In the genomic region with DNA sequence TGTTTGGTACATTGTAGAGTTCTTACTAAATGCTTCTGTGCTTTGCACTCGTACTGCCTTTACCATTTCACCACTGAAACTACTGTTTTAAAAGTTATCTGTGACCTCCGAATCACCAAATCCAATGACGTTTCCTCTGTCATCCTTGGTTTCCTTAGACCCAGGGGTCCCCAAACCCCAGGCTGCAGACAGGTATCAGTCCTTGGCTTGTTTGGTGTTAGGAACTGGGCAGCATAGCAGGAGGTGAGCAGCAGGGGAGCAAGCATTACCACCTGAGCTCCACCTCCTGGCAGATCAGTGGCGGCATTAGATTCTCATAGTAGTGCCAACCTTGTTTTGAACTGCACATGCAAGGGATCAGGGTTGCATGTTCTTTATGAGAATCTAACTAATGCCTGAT, we compare ENCODE assay signal across 17 cellular contexts. TPM values are rescaled to one million over a fixed set of nuclear protein-coding genes. Genes with fewer than 3 reads are reported as not detected.
DNase-seq lines count a peak whose midpoint lies in the region; ATAC-seq and TF ChIP-seq lines count a peak whose summit lies in the region.
"Had no signal": no experiment of that assay in that cellular context is flagged by ENCODE, and none has a peak within 500 bp of the region (broad histone marks: within the 10 kb centered on the region; RNA-seq: fewer than 3 reads in every experiment).

No MANE protein-coding gene starts in this region.

- no peak overlapping the region for H4K8ac ChIP-seq in mesendoderm (ENCODE audit: low read depth, low read length)

- TF ChIP-seq CTCF in HCT116 (IDR thresholded peaks at IDR 0.05 in 2 of 3, conservative IDR thresholded peaks at IDR 0.05 in 1 of 3; ENCODE audit: borderline replicate concordance in 1 of 3, insufficient read depth in 1 of 3, low read depth in 2 of 3, low read length in 2 of 3) (0 out of 6 replicates have a peak, but pooled peaks of 2 of the 3 experiments have one; percentile 9 to 13), WTC11 (IDR thresholded peaks at IDR 0.05) (no peak)

- no peak overlapping the region for H2BK120ac ChIP-seq in mesendoderm (ENCODE audit: low read depth, low read length)

- POLR2A ChIA-PET in HCT116 (lab: Charles Lee) (no interaction called here), WTC11 (lab: Charles Lee) (no interaction called here)

- intact Hi-C loops in HCT116 (cut with micrococcal nuclease): no loop called here

- H3K36me3 Mint-ChIP-seq in CD4-positive, CD25-positive, alpha-beta regulatory T cell: peaks cover 7% of the 10 kb centered on the region
- H3K36me3 Mint-ChIP-seq in WTC11: no peaks in the 10 kb centered on the region
- H3K36me3 Mint-ChIP-seq in stimulated activated effector memory CD8-positive, alpha-beta T cell treated with anti-CD3 and anti-CD28 coated beads, Interleukin-12 subunit alpha, Interleukin-12 subunit beta, amount 100 ng/mL, for 72 hours: peaks cover 17% of the 10 kb centered on the region

- H2AFZ ChIP-seq in HCT116 (ENCODE audit: low read depth, low read length, poor library complexity, severe bottlenecking): no peak overlapping the region

- no TSS peak for BruUV-seq in HCT116 (replicated peaks; lab: Mats Ljungman, UMichigan)

- no peak overlapping the region for H3K4ac ChIP-seq in mesendoderm (ENCODE audit: low read depth, low read length)

- H3K23ac ChIP-seq in mesendoderm (ENCODE audit: low read length): no peak overlapping the region

- peaks cover 30% of the 10 kb centered on the region for H3K4me1 ChIP-seq in CD4-positive, CD25-positive, alpha-beta regulatory T cell (ENCODE audit: control insufficient read depth, insufficient read depth, low read length, poor library complexity, severe bottlenecking)
- H3K4me1 ChIP-seq in HCT116 (ENCODE audit: control insufficient read depth in 1 of 2, insufficient read depth in 2 of 2, low read length in 2 of 2) (peaks cover 17 to 33% of the 10 kb centered on the region in 2 experiments), mesendoderm (ENCODE audit: control insufficient read depth, low read depth, low read length) (peaks cover 17% of the 10 kb centered on the region)

- peaks cover 40% of the 10 kb centered on the region for H3K79me2 ChIP-seq in HCT116 (ENCODE audit: insufficient read depth, low read length)
- peaks cover 53% of the 10 kb centered on the region for H3K79me2 ChIP-seq in mesendoderm (ENCODE audit: control insufficient read depth, insufficient read depth, low read length)

- no peaks in the 10 kb centered on the region for H3K9me3 ChIP-seq in CD4-positive, CD25-positive, alpha-beta regulatory T cell (ENCODE audit: control insufficient read depth in 2 of 2, low read length in 2 of 2)
- H3K9me3 ChIP-seq in HCT116 (ENCODE audit: control insufficient read depth in 1 of 2, insufficient read depth in 1 of 2, low read depth in 1 of 2, low read length in 2 of 2) (no peaks in the 10 kb centered on the region), MG63 (no peaks in the 10 kb centered on the region)
- H3K9me3 ChIP-seq: Peyer's patch had no signal

- peak overlapping the region; percentile 77 for H3K18ac ChIP-seq in mesendoderm (ENCODE audit: low read length)

- H3K4me2 ChIP-seq in HCT116 (ENCODE audit: low read length) (no peak overlapping the region), mesendoderm (ENCODE audit: low read length) (no peak overlapping the region)

- H3K9me3 Mint-ChIP-seq in CD4-positive, CD25-positive, alpha-beta regulatory T cell: peaks cover 0 to 2% (median 0%) of the 10 kb centered on the region in 7 donors
- H3K9me3 Mint-ChIP-seq in WTC11: no peaks in the 10 kb centered on the region
- H3K9me3 Mint-ChIP-seq in stimulated activated effector memory CD8-positive, alpha-beta T cell treated with anti-CD3 and anti-CD28 coated beads, Interleukin-12 subunit alpha, Interleukin-12 subunit beta, amount 100 ng/mL, for 72 hours: no peaks in the 10 kb centered on the region
- H3K9me3 Mint-ChIP-seq: IgD-negative memory B cell had no signal

- CTCF ChIA-PET in HCT116 (lab: Charles Lee): no interaction called here
- CTCF ChIA-PET in WTC11 (lab: Charles Lee): no interaction called here

- H3K4me3 ChIP-seq in CD4-positive, CD25-positive, alpha-beta regulatory T cell (ENCODE audit: low read depth, low read length): peak overlapping the region; percentile 39
- H3K4me3 ChIP-seq in HCT116 (replicated peaks in 1 of 2; ENCODE audit: low read depth in 1 of 2, low read length in 2 of 2) (no peak overlapping the region), mesendoderm (ENCODE audit: low read length) (no peak overlapping the region), MG63 (no peak overlapping the region)
- H3K4me3 ChIP-seq: Peyer's patch had no signal

- no CpG with 5 or more reads among the region's 4 CpGs for WGBS in mesendoderm (ENCODE audit: extremely low coverage, insufficient coverage, low lambda C conversion rate)

- H3K27ac Mint-ChIP-seq in CD4-positive, CD25-positive, alpha-beta regulatory T cell: no peak overlapping the region
- no peak overlapping the region; the same call in 1 of the 2 replicates for H3K27ac Mint-ChIP-seq in WTC11
- H3K27ac Mint-ChIP-seq in stimulated activated effector memory CD8-positive, alpha-beta T cell treated with anti-CD3 and anti-CD28 coated beads, Interleukin-12 subunit alpha, Interleukin-12 subunit beta, amount 100 ng/mL, for 72 hours: no peak overlapping the region
- H3K27ac Mint-ChIP-seq: B cell had no signal

- H3K9me2 ChIP-seq in HCT116 (ENCODE audit: insufficient read depth): no peaks in the 10 kb centered on the region

- peaks cover 41 to 86% (median 58%) of the 10 kb centered on the region in 4 donors for H3K4me1 Mint-ChIP-seq in CD4-positive, CD25-positive, alpha-beta regulatory T cell
- H3K4me1 Mint-ChIP-seq in WTC11: peaks cover 41% of the 10 kb centered on the region
- H3K4me1 Mint-ChIP-seq in stimulated activated effector memory CD8-positive, alpha-beta T cell treated with anti-CD3 and anti-CD28 coated beads, Interleukin-12 subunit alpha, Interleukin-12 subunit beta, amount 100 ng/mL, for 72 hours: peaks cover 40% of the 10 kb centered on the region

- peak overlapping the region; percentile 36 for H2BK5ac ChIP-seq in mesendoderm (ENCODE audit: low read length)

- RAD21 ChIA-PET in HCT116 (lab: Charles Lee; ENCODE audit: low non-redundant PET in 1 of 2, low total read pairs in 2 of 2, uncharacterized antibody in 2 of 2, unreplicated experiment in 2 of 2): no interaction called here

- TF ChIP-seq RAD21 in HCT116 (IDR thresholded peaks at IDR 0.05; ENCODE audit: low read depth): 0 out of 2 replicates have a peak, but pooled peaks have one; percentile 14

- H3K79me1 ChIP-seq in mesendoderm (ENCODE audit: low read length): peaks cover 6% of the 10 kb centered on the region

- no peak overlapping the region for H3K9ac ChIP-seq in HCT116 (ENCODE audit: low read length)
- no peak overlapping the region for H3K9ac ChIP-seq in mesendoderm (ENCODE audit: low read length)

- ATAC-seq in CD4-positive, CD25-positive, alpha-beta regulatory T cell (ENCODE audit: low read depth in 2 of 2): no peak
- ATAC-seq in HCT116: no peak
- ATAC-seq in WTC11: no peak
- ATAC-seq in stimulated activated effector memory CD8-positive, alpha-beta T cell treated with anti-CD3 and anti-CD28 coated beads, Interleukin-12 subunit alpha, Interleukin-12 subunit beta, amount 100 ng/mL, for 72 hours: no peak
- ATAC-seq: Right ventricle myocardium inferior had no signal

- H3K4me3 Mint-ChIP-seq in CD4-positive, CD25-positive, alpha-beta regulatory T cell: peak overlapping the region in 1 of 4 donors; percentile 88
- H3K4me3 Mint-ChIP-seq in WTC11: no peak overlapping the region
- no peak overlapping the region for H3K4me3 Mint-ChIP-seq in stimulated activated effector memory CD8-positive, alpha-beta T cell treated with anti-CD3 and anti-CD28 coated beads, Interleukin-12 subunit alpha, Interleukin-12 subunit beta, amount 100 ng/mL, for 72 hours

- H3K56ac ChIP-seq in mesendoderm (ENCODE audit: low read length): peak overlapping the region; percentile 35

- H3K27ac ChIP-seq in CD4-positive, CD25-positive, alpha-beta regulatory T cell (ENCODE audit: insufficient read depth, low read length, poor library complexity, severe bottlenecking): no peak overlapping the region
- H3K27ac ChIP-seq in HCT116 (ENCODE audit: low read depth, low read length) (no peak overlapping the region), mesendoderm (ENCODE audit: low read depth, low read length) (peak overlapping the region; percentile 90)
- H3K27ac ChIP-seq: Peyer's patch had no signal

- peaks cover 4% of the 10 kb centered on the region for H3K27me3 Mint-ChIP-seq in CD4-positive, CD25-positive, alpha-beta regulatory T cell
- no peaks in the 10 kb centered on the region for H3K27me3 Mint-ChIP-seq in WTC11 (ENCODE audit: low read depth)
- H3K27me3 Mint-ChIP-seq: B cell, IgD-negative memory B cell had no signal

- no peaks in the 10 kb centered on the region for H3K36me3 ChIP-seq in CD4-positive, CD25-positive, alpha-beta regulatory T cell (ENCODE audit: control insufficient read depth, insufficient read depth, low read length)
- H3K36me3 ChIP-seq in HCT116 (ENCODE audit: control insufficient read depth in 1 of 2, insufficient read depth in 2 of 2, low read length in 2 of 2) (no peaks in the 10 kb centered on the region), mesendoderm (ENCODE audit: control insufficient read depth, insufficient read depth, low read length) (no peaks in the 10 kb centered on the region), MG63 (no peaks in the 10 kb centered on the region; the same call in 1 of the 2 replicates)
- H3K36me3 ChIP-seq: Peyer's patch had no signal

- H4K20me1 ChIP-seq in HCT116 (ENCODE audit: insufficient read depth): no peaks in the 10 kb centered on the region

- no peak overlapping the region for H2BK15ac ChIP-seq in mesendoderm (replicated peaks; ENCODE audit: low read depth)

- no peak overlapping the region for H4K5ac ChIP-seq in mesendoderm (ENCODE audit: low read length)

- no peak for TF ChIP-seq POLR2A in HCT116 (IDR thresholded peaks at IDR 0.05; ENCODE audit: borderline replicate concordance, extremely low read depth, insufficient read depth, insufficient read length)

- H2AK5ac ChIP-seq in mesendoderm (ENCODE audit: low read length): peak overlapping the region; percentile 14

- DNase-seq in CD4-positive, CD25-positive, alpha-beta regulatory T cell: peak in 1 of 3 donors; percentile 9
- DNase-seq in HCT116 (ENCODE audit: low read depth, low spot score): no peak
- no peak for DNase-seq in WTC11 (ENCODE audit: low spot score)
- DNase-seq in mesendoderm: peak; percentile 51
- DNase-seq in stimulated activated effector memory CD8-positive, alpha-beta T cell treated with anti-CD3 and anti-CD28 coated beads, Interleukin-12 subunit alpha, Interleukin-12 subunit beta, amount 100 ng/mL, for 72 hours (ENCODE audit: low spot score in 2 of 2): no peak
- no peak for DNase-seq in D341Med (ENCODE audit: low spot score)
- DNase-seq in MG63: no peak
- no peak for DNase-seq in DMS153 (lab: John Stamatoyannopoulos, UW)
- DNase-seq: DMS 273 treated with DMSO at 0.1 percent for 48 hours, EL, NCI-H1417, NCI-H187 treated with DMSO at 0.1 percent for 48 hours, NCI-H510A, Peyer's patch had no signal

- H3K27me3 ChIP-seq in CD4-positive, CD25-positive, alpha-beta regulatory T cell (ENCODE audit: control insufficient read depth, insufficient read depth, low read length): no peaks in the 10 kb centered on the region
- H3K27me3 ChIP-seq in HCT116 (ENCODE audit: insufficient read depth, low read length) (no peaks in the 10 kb centered on the region), mesendoderm (ENCODE audit: insufficient read depth, low read length, poor library complexity) (no peaks in the 10 kb centered on the region), MG63 (no peaks in the 10 kb centered on the region)
- H3K27me3 ChIP-seq: Peyer's patch had no signal

RNA-seq across cellular contexts. Expression of gene APC, which starts 26.8 kb away (rescaled TPM):
- total RNA-seq in CD4-positive, CD25-positive, alpha-beta regulatory T cell: 40.5 TPM
- polyA plus RNA-seq in CD4-positive, CD25-positive, alpha-beta regulatory T cell: 10 to 100 TPM in 3 of 4 donors, 1 to 10 TPM in 1; 7.6 to 21.7 (median 17.7) TPM
- 24.0 TPM for total RNA-seq in HCT116 (2021; ENCODE audit: unreplicated experiment)
- polyA plus RNA-seq in HCT116 (2012): 4.7 and 7.8 TPM in 2 replicates
- total RNA-seq in WTC11 (2021): 31.8 to 40.0 TPM (median 33.1 TPM) in 3 replicates
- 13.7 TPM for polyA plus RNA-seq in mesendoderm (2013, experiment 1 of 2)
- polyA plus RNA-seq in mesendoderm (2013, experiment 2 of 2): 13.6 TPM
- 28.9 and 41.8 TPM in 2 replicates for total RNA-seq in MG63 (2014; rRNA removed; shearing (Covaris generic); ENCODE audit: low replicate concordance)
